In genomic region chr2:71347517-71347916, GRCh38 we compare ENCODE assay signal across 12 cellular contexts. TPM values are rescaled to one million over a fixed set of nuclear protein-coding genes. Genes with fewer than 3 reads are reported as not detected.
DNase-seq lines count a peak whose midpoint lies in the region; ATAC-seq and TF ChIP-seq lines count a peak whose summit lies in the region.
"Had no signal": no experiment of that assay in that cellular context is flagged by ENCODE, and none has a peak within 500 bp of the region (broad histone marks: within the 10 kb centered on the region; RNA-seq: fewer than 3 reads in every experiment).

No MANE protein-coding gene starts in this region.

- no peak overlapping the region for H3K9ac ChIP-seq in PC-3 (ENCODE audit: low read length)

- BruUV-seq in PC-3 (replicated peaks; lab: Mats Ljungman, UMichigan): no TSS peak

- H3K4me2 ChIP-seq in PC-3 (ENCODE audit: low read length): no peak overlapping the region

- H3K27ac Mint-ChIP-seq in activated CD4-positive, alpha-beta T cell treated with anti-CD3 and anti-CD28 coated beads for 36 hours: no peak overlapping the region
- no peak overlapping the region for H3K27ac Mint-ChIP-seq in nephron progenitor cell
- H3K27ac Mint-ChIP-seq: brain; stimulated activated naive CD8-positive, alpha-beta T cell treated with anti-CD3 and anti-CD28 coated beads, Interleukin-15, amount 100 ng/mL, for 72 hours had no signal

- H3K9me3 Mint-ChIP-seq in activated CD4-positive, alpha-beta T cell treated with anti-CD3 and anti-CD28 coated beads for 36 hours (ENCODE audit: low read depth): no peaks in the 10 kb centered on the region
- H3K9me3 Mint-ChIP-seq in nephron progenitor cell: no peaks in the 10 kb centered on the region
- H3K9me3 Mint-ChIP-seq: stimulated activated naive CD8-positive, alpha-beta T cell treated with anti-CD3 and anti-CD28 coated beads, Interleukin-15, amount 100 ng/mL, for 72 hours had no signal

- POLR2A ChIA-PET in activated CD4-positive, alpha-beta T cell treated with anti-CD3 and anti-CD28 coated beads for 36 hours (lab: Charles Lee): no interaction called here
- POLR2A ChIA-PET in PC-3 (lab: Charles Lee; ENCODE audit: unreplicated experiment): no interaction called here

- H3K4me3 Mint-ChIP-seq in activated CD4-positive, alpha-beta T cell treated with anti-CD3 and anti-CD28 coated beads for 36 hours: no peak overlapping the region
- no peak overlapping the region for H3K4me3 Mint-ChIP-seq in nephron progenitor cell
- H3K4me3 Mint-ChIP-seq: brain; stimulated activated naive CD8-positive, alpha-beta T cell treated with anti-CD3 and anti-CD28 coated beads, Interleukin-15, amount 100 ng/mL, for 72 hours had no signal

- no peaks in the 10 kb centered on the region for H3F3A ChIP-seq in PC-3 (ENCODE audit: low read length, unreplicated experiment)

- no peaks in the 10 kb centered on the region for H3K9me3 ChIP-seq in PC-3 (ENCODE audit: low read length)
- no peaks in the 10 kb centered on the region for H3K9me3 ChIP-seq in esophagus muscularis mucosa

- peak; percentile 24 for DNase-seq in activated CD4-positive, alpha-beta T cell treated with anti-CD3 and anti-CD28 coated beads for 36 hours
- no peak for DNase-seq in activated CD4-positive, alpha-beta T cell treated with anti-CD3 and anti-CD28 coated beads for 4 hours
- peak; percentile 40 for DNase-seq in PC-3
- DNase-seq in dermis blood vessel endothelial cell: peak; percentile 46
- DNase-seq in nephron progenitor cell: peak; percentile 40
- DNase-seq in esophagus muscularis mucosa (ENCODE audit: extremely low spot score): no peak
- DNase-seq: NCI-H1092 treated with DMSO at 0.1 percent for 48 hours; stimulated activated naive CD8-positive, alpha-beta T cell treated with anti-CD3 and anti-CD28 coated beads, Interleukin-15, amount 100 ng/mL, for 72 hours; T1000 had no signal

- H3K27ac ChIP-seq in PC-3 (ENCODE audit: low read length): no peak overlapping the region
- H3K27ac ChIP-seq in esophagus muscularis mucosa (replicated peaks in 1 of 4): no peak overlapping the region

- intact Hi-C loops in activated CD4-positive, alpha-beta T cell treated with anti-CD3 and anti-CD28 coated beads for 36 hours (cut with DNase I, micrococcal nuclease): loop anchor here in 1 of 2 experiments (2.0 kb wide), 1 partner anchor 15 kb away; no protein-coding TSS in a partner anchor
- intact Hi-C loops in PC-3 (cut with micrococcal nuclease): no loop called here
- intact Hi-C loops in esophagus muscularis mucosa (cut with DNase I): no loop called here

- H3K9me2 ChIP-seq in PC-3 (replicated peaks; ENCODE audit: low read length): no peaks in the 10 kb centered on the region

- no peak for TF ChIP-seq POLR2A in esophagus muscularis mucosa (IDR thresholded peaks at IDR 0.05; ENCODE audit: low read depth)

- H3K4me1 ChIP-seq in PC-3 (ENCODE audit: insufficient read depth, low read length): no peaks in the 10 kb centered on the region
- H3K4me1 ChIP-seq in esophagus muscularis mucosa: peaks cover 0 to 33% (median 14%) of the 10 kb centered on the region in 4 donors

- H4K20me1 ChIP-seq in PC-3 (ENCODE audit: low read length): peaks cover 78% of the 10 kb centered on the region

- CTCF ChIA-PET in activated CD4-positive, alpha-beta T cell treated with anti-CD3 and anti-CD28 coated beads for 36 hours (lab: Charles Lee): no interaction called here
- CTCF ChIA-PET in PC-3 (lab: Charles Lee): no interaction called here

- no peaks in the 10 kb centered on the region for H3K27me3 ChIP-seq in PC-3 (ENCODE audit: low read length)
- no peaks in the 10 kb centered on the region for H3K27me3 ChIP-seq in esophagus muscularis mucosa

- TF ChIP-seq CTCF in PC-3 (conservative IDR thresholded peaks at IDR 0.05; ENCODE audit: low read depth, low read length) (no peak), nephron progenitor cell (IDR thresholded peaks at IDR 0.05) (no peak), esophagus muscularis mucosa (IDR thresholded peaks at IDR 0.05) (no peak)

- H3K79me2 ChIP-seq in PC-3 (ENCODE audit: low read length): peaks cover 97% of the 10 kb centered on the region

- no peak for TF ChIP-seq EP300 in esophagus muscularis mucosa (IDR thresholded peaks at IDR 0.05)

- peaks cover 22% of the 10 kb centered on the region for H3K36me3 ChIP-seq in PC-3 (ENCODE audit: low read depth, low read length)
- peaks cover 10 to 33% (median 18%) of the 10 kb centered on the region in 4 donors for H3K36me3 ChIP-seq in esophagus muscularis mucosa

- H3K27me3 Mint-ChIP-seq in activated CD4-positive, alpha-beta T cell treated with anti-CD3 and anti-CD28 coated beads for 36 hours: no peaks in the 10 kb centered on the region
- H3K27me3 Mint-ChIP-seq in nephron progenitor cell (ENCODE audit: low read depth, poor library complexity): no peaks in the 10 kb centered on the region
- H3K27me3 Mint-ChIP-seq: brain; stimulated activated naive CD8-positive, alpha-beta T cell treated with anti-CD3 and anti-CD28 coated beads, Interleukin-15, amount 100 ng/mL, for 72 hours had no signal

- peaks cover 46% of the 10 kb centered on the region for H3K36me3 Mint-ChIP-seq in activated CD4-positive, alpha-beta T cell treated with anti-CD3 and anti-CD28 coated beads for 36 hours (ENCODE audit: low read depth)
- H3K36me3 Mint-ChIP-seq in nephron progenitor cell (ENCODE audit: low read depth): peaks cover 76% of the 10 kb centered on the region

- peaks cover 55% of the 10 kb centered on the region for H3K4me1 Mint-ChIP-seq in activated CD4-positive, alpha-beta T cell treated with anti-CD3 and anti-CD28 coated beads for 36 hours
- no peaks in the 10 kb centered on the region for H3K4me1 Mint-ChIP-seq in nephron progenitor cell

- H2AFZ ChIP-seq in PC-3 (ENCODE audit: low read length): no peak overlapping the region

- no peak for ATAC-seq in activated CD4-positive, alpha-beta T cell treated with anti-CD3 and anti-CD28 coated beads for 36 hours
- ATAC-seq in PC-3 (peak; percentile 31; the same call in 1 of the 2 replicates), GM21576 (IDR thresholded peaks at IDR 0.05; ENCODE audit: unreplicated experiment) (no peak), GM19452 (IDR thresholded peaks at IDR 0.05; ENCODE audit: unreplicated experiment) (no peak)
- ATAC-seq: stimulated activated naive CD8-positive, alpha-beta T cell treated with anti-CD3 and anti-CD28 coated beads, Interleukin-15, amount 100 ng/mL, for 72 hours had no signal

- H3K4me3 ChIP-seq in PC-3 (ENCODE audit: low read length): no peak overlapping the region
- H3K4me3 ChIP-seq in esophagus muscularis mucosa: no peak overlapping the region

RNA-seq across cellular contexts. Expression of gene ZNF638, which starts 15.9 kb away (rescaled TPM):
- total RNA-seq in activated CD4-positive, alpha-beta T cell treated with anti-CD3 and anti-CD28 coated beads for 36 hours: 10 to 100 TPM; 79.8 to 97.5 TPM
- total RNA-seq in PC-3 (2014; rRNA removed): 82.9 and 93.2 TPM in 2 replicates
- total RNA-seq in dermis blood vessel endothelial cell: 128 and 163 TPM in 2 replicates
- 100 to 1,000 TPM in 1 of 4 donors, 10 to 100 TPM in 3; 77.1 to 132 (median 86.4) TPM for total RNA-seq in esophagus muscularis mucosa

Comparison
In these comparisons a context has a peak if more than half of its experiments do, and no peak if none do; other contexts are left out.
1. DNase-seq: peak in activated CD4-positive, alpha-beta T cell treated with anti-CD3 and anti-CD28 coated beads for 36 hours (single experiment), PC-3 (single experiment), dermis blood vessel endothelial cell (single experiment) and nephron progenitor cell (single experiment); none in activated CD4-positive, alpha-beta T cell treated with anti-CD3 and anti-CD28 coated beads for 4 hours (0 of 2) and esophagus muscularis mucosa (single experiment).